Comparison of ENCODE assay signal across 11 cellular contexts in genomic region chr20:45338121-45339030, GRCh38. TPM values are rescaled to one million over a fixed set of nuclear protein-coding genes. Genes with fewer than 3 reads are reported as not detected.
DNase-seq lines count a peak whose midpoint lies in the region; ATAC-seq and TF ChIP-seq lines count a peak whose summit lies in the region.
"Had no signal": no experiment of that assay in that cellular context is flagged by ENCODE, and none has a peak within 500 bp of the region (broad histone marks: within the 10 kb centered on the region; RNA-seq: fewer than 3 reads in every experiment).

No MANE protein-coding gene starts in this region.

- intact Hi-C loops in heart left ventricle (cut with DNase I) (no loop called here), cardiac septum (cut with DNase I) (no loop called here), lower lobe of right lung (cut with DNase I) (no loop called here), vagina (cut with DNase I) (no loop called here)

- TF ChIP-seq POLR2A in heart left ventricle (IDR thresholded peaks at IDR 0.05) (peak in 1 of 2 donors; percentile 1), vagina (IDR thresholded peaks at IDR 0.05) (no peak)

- TF ChIP-seq CTCF in heart left ventricle (IDR thresholded peaks at IDR 0.05) (no peak), lower lobe of right lung (IDR thresholded peaks at IDR 0.05) (no peak), vagina (IDR thresholded peaks at IDR 0.05) (no peak)

- no peak for ATAC-seq in heart left ventricle
- no peak for ATAC-seq in lower lobe of right lung
- ATAC-seq: stimulated activated effector memory CD8-positive, alpha-beta T cell treated with anti-CD3 and anti-CD28 coated beads, Interleukin-12 subunit alpha, Interleukin-12 subunit beta, amount 100 ng/mL, for 72 hours had no signal

- no peaks in the 10 kb centered on the region for H3K9me3 ChIP-seq in heart left ventricle
- no peaks in the 10 kb centered on the region for H3K9me3 ChIP-seq in lower lobe of right lung
- H3K9me3 ChIP-seq in vagina = no peaks in the 10 kb centered on the region
- H3K9me3 ChIP-seq: neutrophil had no signal

- WGBS in heart left ventricle, 4 donors = 81 to 89% (median 82%) methylated on average over 10 to 11 of the region's 11 CpGs

- peaks cover 0 to 23% (median 16%) of the 10 kb centered on the region in 9 donors for H3K36me3 ChIP-seq in heart left ventricle
- peaks cover 52% of the 10 kb centered on the region for H3K36me3 ChIP-seq in lower lobe of right lung
- H3K36me3 ChIP-seq in vagina = peaks cover 0 to 11% of the 10 kb centered on the region in 2 donors
- H3K36me3 ChIP-seq: neutrophil had no signal

- DNase-seq in heart left ventricle (no peak), cardiac septum (ENCODE audit: low spot score) (no peak), lower lobe of right lung (no peak), vagina (ENCODE audit: extremely low spot score in 2 of 2) (no peak), Ammon's horn (ENCODE audit: low spot score) (no peak), globus pallidus (ENCODE audit: low spot score) (no peak)
- DNase-seq: 8988T had no signal

- peak overlapping the region; percentile 77 to 97 (median 95) for H3K27ac ChIP-seq in heart left ventricle
- H3K27ac ChIP-seq in lower lobe of right lung = peak overlapping the region; percentile 79
- H3K27ac ChIP-seq in vagina = peak overlapping the region; percentile 81
- H3K27ac ChIP-seq: KMS-11, neutrophil had no signal

- peaks cover 7 to 78% (median 59%) of the 10 kb centered on the region in 12 donors for H3K4me1 ChIP-seq in heart left ventricle
- H3K4me1 ChIP-seq in lower lobe of right lung = peaks cover 69% of the 10 kb centered on the region
- peaks cover 68% of the 10 kb centered on the region for H3K4me1 ChIP-seq in vagina

- no peak overlapping the region for H3K4me3 ChIP-seq in heart left ventricle
- H3K4me3 ChIP-seq in lower lobe of right lung = no peak overlapping the region
- no peak overlapping the region for H3K4me3 ChIP-seq in vagina

- H3K27me3 ChIP-seq in heart left ventricle = no peaks in the 10 kb centered on the region
- no peaks in the 10 kb centered on the region for H3K27me3 ChIP-seq in lower lobe of right lung (ENCODE audit: low read depth)
- H3K27me3 ChIP-seq in vagina = no peaks in the 10 kb centered on the region

RNA-seq across cellular contexts. Expression of gene SDC4, which starts 9.8 kb away (rescaled TPM):
- total RNA-seq in heart left ventricle (100 to 1,000 TPM in 2 of 9 donors, 10 to 100 TPM in 7; 62.1 to 140 (median 94.1) TPM), cardiac septum (100 TPM), lower lobe of right lung (259 TPM), vagina (62.6 TPM)
- 100 to 1,000 TPM in 1 of 2 donors, 10 to 100 TPM in 1; 44.3 to 139 TPM for polyA plus RNA-seq in heart left ventricle

RNA-seq across cellular contexts. Expression of gene SYS1, which starts 24.6 kb away (rescaled TPM):
- total RNA-seq in heart left ventricle = 10 to 100 TPM; 16.4 to 54.0 (median 23.0) TPM
- 10 to 100 TPM; 12.6 to 68.8 TPM for polyA plus RNA-seq in heart left ventricle
- 17.4 TPM for total RNA-seq in cardiac septum
- 69.3 TPM for total RNA-seq in lower lobe of right lung
- 44.9 TPM for total RNA-seq in vagina

RNA-seq across cellular contexts. Expression of gene MATN4, which starts 30.3 kb away (rescaled TPM):
- not detected for total RNA-seq in heart left ventricle
- polyA plus RNA-seq in heart left ventricle = not detected
- total RNA-seq in cardiac septum = not detected
- total RNA-seq in lower lobe of right lung = not detected
- not detected for total RNA-seq in vagina

RNA-seq across cellular contexts. Expression of gene RBPJL, which starts 31.7 kb away (rescaled TPM):
- not detected for total RNA-seq in heart left ventricle
- polyA plus RNA-seq in heart left ventricle = not detected
- not detected for total RNA-seq in cardiac septum
- not detected for total RNA-seq in lower lobe of right lung
- total RNA-seq in vagina = not detected
- total RNA-seq: activated CD8-positive, alpha-beta memory T cell treated with anti-CD3 and anti-CD28 coated beads for 36 hours had no signal

RNA-seq across cellular contexts. Expression of gene TP53TG5, which starts 39.7 kb away (rescaled TPM):
- total RNA-seq in heart left ventricle (1 to 10 TPM in 2 of 9 donors, under 1 TPM in 5, not detected in 2; 0.32 to 3.2 (median 0.76) TPM), cardiac septum (2.2 TPM), lower lobe of right lung (not detected), vagina (not detected)
- polyA plus RNA-seq in heart left ventricle = 1 to 10 TPM in 1 of 2 donors, under 1 TPM in 1; 0.40 to 1.5 TPM
